Comparison of ENCODE assay signal across 9 cellular contexts in genomic region chr12:38350342-38351181, GRCh38. TPM values are rescaled to one million over a fixed set of nuclear protein-coding genes. Genes with fewer than 3 reads are reported as not detected.
A peak's percentile ranks its signal among the peaks of the same experiment; 100 is the strongest.
DNase-seq lines count a peak whose midpoint lies in the region; ATAC-seq lines count a peak whose summit lies in the region.
"Had no signal": no experiment of that assay in that cellular context is flagged by ENCODE, and none has a peak within 500 bp of the region (broad histone marks: within the 10 kb centered on the region; RNA-seq: fewer than 3 reads in every experiment).

No MANE protein-coding gene starts in this region.

- no peak overlapping the region for H3K4me3 Mint-ChIP-seq in T-helper 17 cell

- no peak overlapping the region for H3K27ac Mint-ChIP-seq in T-helper 17 cell

- no peaks in the 10 kb centered on the region for H3K4me1 Mint-ChIP-seq in T-helper 17 cell

- ATAC-seq in GM18499 (IDR thresholded peaks at IDR 0.05; ENCODE audit: insufficient read depth, unreplicated experiment) = peak; percentile 100
- peak; percentile 100 for ATAC-seq in GM21360 (IDR thresholded peaks at IDR 0.05; ENCODE audit: unreplicated experiment)
- peak; percentile 99 for ATAC-seq in HG03095 (IDR thresholded peaks at IDR 0.05; ENCODE audit: unreplicated experiment)
- peak; percentile 36 for ATAC-seq in T-helper 17 cell

- H3K9me3 ChIP-seq in T-helper 17 cell (ENCODE audit: control insufficient read depth, low read length, poor library complexity, severe bottlenecking) = no peaks in the 10 kb centered on the region

- no peaks in the 10 kb centered on the region for H3K27me3 Mint-ChIP-seq in T-helper 17 cell

- H3K36me3 Mint-ChIP-seq in T-helper 17 cell (ENCODE audit: low read depth) = no peaks in the 10 kb centered on the region

- DNase-seq in T-helper 17 cell = no peak
- DNase-seq in NCI-H2196 treated with DMSO at 0.1 percent for 48 hours (lab: John Stamatoyannopoulos, UW; ENCODE audit: unreplicated experiment) = no peak
- DNase-seq in GOT3 (lab: John Stamatoyannopoulos, UW) = no peak
- DNase-seq in GM19240 (ENCODE audit: insufficient read length, low spot score) = no peak
- no peak for DNase-seq in activated CD4-positive, CD25-positive, alpha-beta regulatory T cell (lab: John Stamatoyannopoulos, UW)
- DNase-seq: NCI-H526 had no signal

RNA-seq across cellular contexts. Expression of gene ALG10B, which starts 34.0 kb away (rescaled TPM):
- 1 to 10 TPM; 6.9 to 8.4 TPM for total RNA-seq in T-helper 17 cell

Comparison
In these comparisons a context has a peak if more than half of its experiments do, and no peak if none do; other contexts are left out.
1. ATAC-seq: peak in every context shown above with its lines; median percentile 100 in GM18499; 100 in GM21360; 99 in HG03095; 36 in T-helper 17 cell.